In genomic region chr3:51946796-51947195, GRCh38 we compare ENCODE assay signal across 21 cellular contexts. TPM values are rescaled to one million over a fixed set of nuclear protein-coding genes. Genes with fewer than 3 reads are reported as not detected.
DNase-seq lines count a peak whose midpoint lies in the region; ATAC-seq and TF ChIP-seq lines count a peak whose summit lies in the region.
"Had no signal": no experiment of that assay in that cellular context is flagged by ENCODE, and none has a peak within 500 bp of the region (broad histone marks: within the 10 kb centered on the region; RNA-seq: fewer than 3 reads in every experiment).

No MANE protein-coding gene starts in this region.

- WGBS in sigmoid colon, 2 donors, result 74 to 88% methylated on average over 4 of the region's 4 CpGs
- WGBS in hepatocyte (ENCODE audit: low lambda C conversion rate, missing lambda C conversion rate), result 83% methylated on average over 4 of the region's 4 CpGs

- peaks cover 14% of the 10 kb centered on the region for H3K4me1 Mint-ChIP-seq in stimulated activated naive CD8-positive, alpha-beta T cell treated with anti-CD3 and anti-CD28 coated beads, Interleukin-15, amount 100 ng/mL, for 72 hours

- H3K9ac ChIP-seq in MM.1S (ENCODE audit: low read length), result no peak overlapping the region
- H3K9ac ChIP-seq: BLaER1 treated with 17β-estradiol and CSF1 and Interleukin-3, amounts not matched to agents 10 nM and 100 nM had no signal

- peak overlapping the region; percentile 36 to 76 for H3K27ac Mint-ChIP-seq in activated naive CD4-positive, alpha-beta T cell treated with anti-CD3 and anti-CD28 coated beads, Interleukin-2, amount 50 U/mL, for 72 hours
- no peak overlapping the region for H3K27ac Mint-ChIP-seq in stimulated activated naive CD8-positive, alpha-beta T cell treated with anti-CD3 and anti-CD28 coated beads, Interleukin-15, amount 100 ng/mL, for 72 hours

- H3K4me3 ChIP-seq in sigmoid colon (no peak overlapping the region), hepatocyte (no peak overlapping the region), MM.1S (ENCODE audit: low read length) (no peak overlapping the region)
- H3K4me3 ChIP-seq: BLaER1 treated with 17β-estradiol and CSF1 and Interleukin-3, amounts not matched to agents 10 nM and 100 nM; Peyer's patch had no signal

- H3K4me2 ChIP-seq in hepatocyte (no peak overlapping the region), MM.1S (ENCODE audit: low read depth, low read length) (no peak overlapping the region)
- H3K4me2 ChIP-seq: BLaER1 treated with 17β-estradiol and CSF1 and Interleukin-3, amounts not matched to agents 10 nM and 100 nM had no signal

- no peaks in the 10 kb centered on the region for H4K20me1 ChIP-seq in hepatocyte (ENCODE audit: insufficient read depth, poor library complexity, severe bottlenecking)
- H4K20me1 ChIP-seq in MM.1S (ENCODE audit: insufficient read depth, low read length), result no peaks in the 10 kb centered on the region
- H4K20me1 ChIP-seq: BLaER1 treated with 17β-estradiol and CSF1 and Interleukin-3, amounts not matched to agents 10 nM and 100 nM had no signal

- H3K36me3 ChIP-seq in sigmoid colon (peaks cover 0 to 45% (median 3%) of the 10 kb centered on the region in 4 donors), hepatocyte (replicated peaks; ENCODE audit: insufficient read depth, low read depth) (no peaks in the 10 kb centered on the region), MM.1S (replicated peaks; ENCODE audit: insufficient read depth, low read length) (no peaks in the 10 kb centered on the region)
- H3K36me3 ChIP-seq: BLaER1 treated with 17β-estradiol and CSF1 and Interleukin-3, amounts not matched to agents 10 nM and 100 nM had no signal

- H3K27ac ChIP-seq in sigmoid colon (no peak overlapping the region), hepatocyte (no peak overlapping the region), MM.1S (ENCODE audit: low read length) (no peak overlapping the region)
- H3K27ac ChIP-seq: BLaER1 treated with 17β-estradiol and CSF1 and Interleukin-3, amounts not matched to agents 10 nM and 100 nM; Peyer's patch had no signal

- intact Hi-C loops in sigmoid colon (cut with DNase I), result loop anchor here (10.0 kb wide), 1 partner anchor 452 kb away; no protein-coding TSS in a partner anchor

- no peak overlapping the region for H3K4me3 Mint-ChIP-seq in stimulated activated naive CD8-positive, alpha-beta T cell treated with anti-CD3 and anti-CD28 coated beads, Interleukin-15, amount 100 ng/mL, for 72 hours
- H3K4me3 Mint-ChIP-seq: CD4-positive, alpha-beta memory T cell; IgD-negative memory B cell had no signal

- no peaks in the 10 kb centered on the region for H3K27me3 ChIP-seq in sigmoid colon
- no peaks in the 10 kb centered on the region for H3K27me3 ChIP-seq in hepatocyte
- H3K27me3 ChIP-seq in MM.1S (replicated peaks; ENCODE audit: insufficient read depth, low read length), result no peaks in the 10 kb centered on the region
- H3K27me3 ChIP-seq: BLaER1 treated with 17β-estradiol and CSF1 and Interleukin-3, amounts not matched to agents 10 nM and 100 nM; Peyer's patch had no signal

- no peak for TF ChIP-seq POLR2A in sigmoid colon (IDR thresholded peaks at IDR 0.05)

- TF ChIP-seq EP300 in sigmoid colon (IDR thresholded peaks at IDR 0.05), result no peak

- no peak for ATAC-seq in activated naive CD4-positive, alpha-beta T cell treated with anti-CD3 and anti-CD28 coated beads, Interleukin-2, amount 50 U/mL, for 72 hours
- ATAC-seq in stimulated activated naive CD8-positive, alpha-beta T cell treated with anti-CD3 and anti-CD28 coated beads, Interleukin-15, Interleukin-2, amounts not matched to agents 100 U/mL and 50 U/mL, for 24 hours, result no peak
- ATAC-seq in stimulated activated naive CD8-positive, alpha-beta T cell treated with anti-CD3 and anti-CD28 coated beads, Interleukin-15, amount 100 ng/mL, for 72 hours, result no peak

- H3K9me2 ChIP-seq in hepatocyte (replicated peaks; ENCODE audit: insufficient read depth) (no peaks in the 10 kb centered on the region), MM.1S (replicated peaks; ENCODE audit: insufficient read depth, low read length) (no peaks in the 10 kb centered on the region)

- H3K4me1 ChIP-seq in sigmoid colon (peaks cover 0 to 15% (median 14%) of the 10 kb centered on the region in 4 donors), hepatocyte (ENCODE audit: insufficient read depth) (peaks cover 10% of the 10 kb centered on the region), MM.1S (ENCODE audit: low read length) (0 out of 2 replicates have a peak, but pooled peaks cover 6% of the 10 kb centered on the region)

- no peaks in the 10 kb centered on the region for H3K27me3 Mint-ChIP-seq in stimulated activated naive CD8-positive, alpha-beta T cell treated with anti-CD3 and anti-CD28 coated beads, Interleukin-15, amount 100 ng/mL, for 72 hours
- H3K27me3 Mint-ChIP-seq: CD4-positive, alpha-beta memory T cell; IgD-negative memory B cell had no signal

- no peaks in the 10 kb centered on the region for H3F3A ChIP-seq in MM.1S (ENCODE audit: insufficient read depth, low read length)

- H3K9me3 Mint-ChIP-seq in activated naive CD4-positive, alpha-beta T cell treated with anti-CD3 and anti-CD28 coated beads, Interleukin-2, amount 50 U/mL, for 72 hours, result no peaks in the 10 kb centered on the region
- no peaks in the 10 kb centered on the region for H3K9me3 Mint-ChIP-seq in stimulated activated naive CD8-positive, alpha-beta T cell treated with anti-CD3 and anti-CD28 coated beads, Interleukin-15, amount 100 ng/mL, for 72 hours
- H3K9me3 Mint-ChIP-seq: CD4-positive, alpha-beta memory T cell; IgD-negative memory B cell had no signal

- H3K79me2 ChIP-seq in hepatocyte (no peaks in the 10 kb centered on the region), MM.1S (ENCODE audit: low read length) (no peaks in the 10 kb centered on the region)

- H2AFZ ChIP-seq in hepatocyte (no peak overlapping the region), MM.1S (ENCODE audit: low read length) (no peak overlapping the region)

- H3K9me3 ChIP-seq in sigmoid colon (no peaks in the 10 kb centered on the region), hepatocyte (ENCODE audit: low read depth) (no peaks in the 10 kb centered on the region), MM.1S (replicated peaks; ENCODE audit: insufficient read depth, low read length) (no peaks in the 10 kb centered on the region)
- H3K9me3 ChIP-seq: BLaER1 treated with 17β-estradiol and CSF1 and Interleukin-3, amounts not matched to agents 10 nM and 100 nM; Caco-2; Peyer's patch had no signal

- TF ChIP-seq CTCF in sigmoid colon (IDR thresholded peaks at IDR 0.05) (no peak), hepatocyte (IDR thresholded peaks at IDR 0.05; ENCODE audit: poor library complexity) (no peak), MM.1S (IDR thresholded peaks at IDR 0.05; ENCODE audit: low read length) (no peak)

- H3K36me3 Mint-ChIP-seq in activated naive CD4-positive, alpha-beta T cell treated with anti-CD3 and anti-CD28 coated beads, Interleukin-2, amount 50 U/mL, for 72 hours, result no peaks in the 10 kb centered on the region

- no peak for DNase-seq in activated naive CD4-positive, alpha-beta T cell treated with anti-CD3 and anti-CD28 coated beads, Interleukin-2, amount 50 U/mL, for 72 hours (ENCODE audit: low spot score in 2 of 2)
- no peak for DNase-seq in activated naive CD4-positive, alpha-beta T cell treated with Interleukin-2 at 50 U/mL for 16 hours
- peak; percentile 1 for DNase-seq in stimulated activated naive CD8-positive, alpha-beta T cell treated with anti-CD3 and anti-CD28 coated beads, Interleukin-15, Interleukin-2, amounts not matched to agents 100 U/mL and 50 U/mL, for 24 hours
- no peak for DNase-seq in stimulated activated naive CD8-positive, alpha-beta T cell treated with anti-CD3 and anti-CD28 coated beads, Interleukin-15, amount 100 ng/mL, for 72 hours
- peak; percentile 47 for DNase-seq in sigmoid colon
- no peak for DNase-seq in hepatocyte (ENCODE audit: low spot score)
- no peak for DNase-seq in MM.1S
- DNase-seq: 8988T; Caco-2; CD4-positive, alpha-beta memory T cell; DMS 273 treated with DMSO at 0.1 percent for 48 hours; DMS79 treated with DMSO at 0.1 percent for 48 hours; NCI-H1694 treated with DMSO at 0.1 percent for 48 hours; NCI-H2081 treated with DMSO at 0.1 percent for 48 hours; NCI-H2171 treated with DMSO at 0.1 percent for 48 hours; NCI-H524 treated with DMSO at 0.1 percent for 48 hours had no signal

RNA-seq across cellular contexts. Expression of gene PARP3, which starts 4.6 kb away (rescaled TPM):
- 10 to 100 TPM; 17.0 to 18.6 TPM for total RNA-seq in activated naive CD4-positive, alpha-beta T cell treated with anti-CD3 and anti-CD28 coated beads, Interleukin-2, amount 50 U/mL, for 72 hours
- total RNA-seq in sigmoid colon, result 10 to 100 TPM; 22.4 to 35.8 (median 26.7) TPM
- 10 to 100 TPM in 2 of 3 donors, 1 to 10 TPM in 1; 9.0 to 26.3 (median 12.3) TPM for polyA plus RNA-seq in sigmoid colon
- 7.0 and 9.3 TPM in 2 replicates for total RNA-seq in hepatocyte
- polyA plus RNA-seq in hepatocyte, result 10.3 and 11.6 TPM in 2 replicates

RNA-seq across cellular contexts. Expression of gene RRP9, which starts 5.1 kb away (rescaled TPM):
- 10 to 100 TPM; 23.6 to 33.0 TPM for total RNA-seq in activated naive CD4-positive, alpha-beta T cell treated with anti-CD3 and anti-CD28 coated beads, Interleukin-2, amount 50 U/mL, for 72 hours
- total RNA-seq in sigmoid colon (10 to 100 TPM in 3 of 4 donors, 1 to 10 TPM in 1; 6.4 to 13.3 (median 12.4) TPM), hepatocyte (14.0 and 17.5 TPM in 2 replicates)
- polyA plus RNA-seq in sigmoid colon (10 to 100 TPM; 10.2 to 29.0 (median 13.8) TPM), hepatocyte (23.1 and 32.8 TPM in 2 replicates)

RNA-seq across cellular contexts. Expression of gene GPR62, which starts 8.4 kb away (rescaled TPM):
- total RNA-seq in activated naive CD4-positive, alpha-beta T cell treated with anti-CD3 and anti-CD28 coated beads, Interleukin-2, amount 50 U/mL, for 72 hours, result not detected
- total RNA-seq in sigmoid colon, result 1 to 10 TPM in 1 of 4 donors, under 1 TPM in 1, not detected in 2; 0.71 to 1.1 TPM
- polyA plus RNA-seq in sigmoid colon, result under 1 TPM in 1 of 3 donors, not detected in 2; 0.03 TPM
- total RNA-seq in hepatocyte, result not detected in 2 replicates
- polyA plus RNA-seq in hepatocyte, result 0.08 TPM in 1 of 2 replicates, not detected in the other
- total RNA-seq: Caco-2; CD4-positive, alpha-beta memory T cell; H4; OCI-LY7; Peyer's patch had no signal
- polyA plus RNA-seq: CD4-positive, alpha-beta memory T cell; IgD-negative memory B cell had no signal

RNA-seq across cellular contexts. Expression of gene PCBP4, which starts 20.5 kb away (rescaled TPM):
- total RNA-seq in activated naive CD4-positive, alpha-beta T cell treated with anti-CD3 and anti-CD28 coated beads, Interleukin-2, amount 50 U/mL, for 72 hours, result 10 to 100 TPM; 11.3 to 14.3 TPM
- 100 to 1,000 TPM; 256 to 292 (median 268) TPM for total RNA-seq in sigmoid colon
- polyA plus RNA-seq in sigmoid colon, result 10 to 100 TPM; 15.6 to 19.8 (median 17.3) TPM
- total RNA-seq in hepatocyte, result 48.6 and 60.2 TPM in 2 replicates
- polyA plus RNA-seq in hepatocyte, result 42.4 and 53.7 TPM in 2 replicates

RNA-seq across cellular contexts. Expression of gene ABHD14B, which starts 27.1 kb away (rescaled TPM):
- 10 to 100 TPM; 21.4 to 62.4 TPM for total RNA-seq in activated naive CD4-positive, alpha-beta T cell treated with anti-CD3 and anti-CD28 coated beads, Interleukin-2, amount 50 U/mL, for 72 hours
- total RNA-seq in sigmoid colon, result 10 to 100 TPM; 48.5 to 72.4 (median 51.7) TPM
- 100 to 1,000 TPM in 2 of 3 donors, 10 to 100 TPM in 1; 62.4 to 117 (median 105) TPM for polyA plus RNA-seq in sigmoid colon
- 31.9 and 32.8 TPM in 2 replicates for total RNA-seq in hepatocyte
- 40.2 and 48.4 TPM in 2 replicates for polyA plus RNA-seq in hepatocyte

Comparison
In these comparisons a context has a peak if more than half of its experiments do, and no peak if none do; other contexts are left out.
1. DNase-seq: peak in stimulated activated naive CD8-positive, alpha-beta T cell treated with anti-CD3 and anti-CD28 coated beads, Interleukin-15, Interleukin-2, amounts not matched to agents 100 U/mL and 50 U/mL, for 24 hours (single experiment) and sigmoid colon (single experiment); none in activated naive CD4-positive, alpha-beta T cell treated with anti-CD3 and anti-CD28 coated beads, Interleukin-2, amount 50 U/mL, for 72 hours (0 of 2), activated naive CD4-positive, alpha-beta T cell treated with Interleukin-2 at 50 U/mL for 16 hours (single experiment), stimulated activated naive CD8-positive, alpha-beta T cell treated with anti-CD3 and anti-CD28 coated beads, Interleukin-15, amount 100 ng/mL, for 72 hours (0 of 2), hepatocyte (single experiment) and MM.1S (single experiment).
2. H3K27ac Mint-ChIP-seq: peak in activated naive CD4-positive, alpha-beta T cell treated with anti-CD3 and anti-CD28 coated beads, Interleukin-2, amount 50 U/mL, for 72 hours (2 of 2); none in stimulated activated naive CD8-positive, alpha-beta T cell treated with anti-CD3 and anti-CD28 coated beads, Interleukin-15, amount 100 ng/mL, for 72 hours (0 of 2).